ENCODE assay signal across 15 cellular contexts in genomic region chr2:135424849-135425248, GRCh38.
"Had no signal": no experiment of that assay in that cellular context is flagged by ENCODE, and none has a peak within 500 bp of the region (broad histone marks: within the 10 kb centered on the region; RNA-seq: fewer than 3 reads in every experiment).

No MANE protein-coding gene starts in this region.

- H3K36me3 ChIP-seq: right atrium auricular region had no signal

- H3K27ac Mint-ChIP-seq: activated naive CD4-positive, alpha-beta T cell treated with anti-CD3 and anti-CD28 coated beads, Interleukin-2, amount 50 U/mL, for 72 hours; endodermal cell; naive thymus-derived CD4-positive, alpha-beta T cell had no signal

- H3K4me3 ChIP-seq: lung, right atrium auricular region, skin epidermis had no signal

- ATAC-seq: activated naive CD4-positive, alpha-beta T cell treated with anti-CD3 and anti-CD28 coated beads, Interleukin-2, amount 50 U/mL, for 72 hours; activated T-cell treated with anti-CD3 and anti-CD28 coated beads, Interleukin-2, amount 50 U/mL, for 4 hours; left colon; naive thymus-derived CD4-positive, alpha-beta T cell had no signal

- H3K27ac ChIP-seq: right atrium auricular region, skin epidermis had no signal

- H3K27me3 Mint-ChIP-seq: naive thymus-derived CD4-positive, alpha-beta T cell had no signal

- DNase-seq: activated CD4-positive, alpha-beta T cell treated with anti-CD3 and anti-CD28 coated beads, Interleukin-2, amount 50 U/mL, for 48 hours; activated CD4-positive, CD25-positive, alpha-beta regulatory T cell treated with anti-CD3 and anti-CD28 coated beads, Interleukin-2, amount 50 U/mL, for 72 hours; activated effector memory CD4-positive, alpha-beta T cell treated with anti-CD3 and anti-CD28 coated beads, Interleukin-2, amount 50 U/mL, for 16 hours; activated T-cell treated with anti-CD3 and anti-CD28 coated beads, Interleukin-2, amount 50 U/mL, for 4 hours; cerebellar nuclear complex; endodermal cell; erythroblast; foreskin melanocyte; head of caudate nucleus; left colon; naive thymus-derived CD4-positive, alpha-beta T cell had no signal

- H3K27me3 ChIP-seq: right atrium auricular region had no signal

- H3K4me1 ChIP-seq: right atrium auricular region had no signal

- H3K4me3 Mint-ChIP-seq: activated T-cell treated with anti-CD3 and anti-CD28 coated beads, Interleukin-2, amount 50 U/mL, for 4 hours; endodermal cell; naive thymus-derived CD4-positive, alpha-beta T cell had no signal
